ENCODE assay signal across 8 cellular contexts in the genomic region with DNA sequence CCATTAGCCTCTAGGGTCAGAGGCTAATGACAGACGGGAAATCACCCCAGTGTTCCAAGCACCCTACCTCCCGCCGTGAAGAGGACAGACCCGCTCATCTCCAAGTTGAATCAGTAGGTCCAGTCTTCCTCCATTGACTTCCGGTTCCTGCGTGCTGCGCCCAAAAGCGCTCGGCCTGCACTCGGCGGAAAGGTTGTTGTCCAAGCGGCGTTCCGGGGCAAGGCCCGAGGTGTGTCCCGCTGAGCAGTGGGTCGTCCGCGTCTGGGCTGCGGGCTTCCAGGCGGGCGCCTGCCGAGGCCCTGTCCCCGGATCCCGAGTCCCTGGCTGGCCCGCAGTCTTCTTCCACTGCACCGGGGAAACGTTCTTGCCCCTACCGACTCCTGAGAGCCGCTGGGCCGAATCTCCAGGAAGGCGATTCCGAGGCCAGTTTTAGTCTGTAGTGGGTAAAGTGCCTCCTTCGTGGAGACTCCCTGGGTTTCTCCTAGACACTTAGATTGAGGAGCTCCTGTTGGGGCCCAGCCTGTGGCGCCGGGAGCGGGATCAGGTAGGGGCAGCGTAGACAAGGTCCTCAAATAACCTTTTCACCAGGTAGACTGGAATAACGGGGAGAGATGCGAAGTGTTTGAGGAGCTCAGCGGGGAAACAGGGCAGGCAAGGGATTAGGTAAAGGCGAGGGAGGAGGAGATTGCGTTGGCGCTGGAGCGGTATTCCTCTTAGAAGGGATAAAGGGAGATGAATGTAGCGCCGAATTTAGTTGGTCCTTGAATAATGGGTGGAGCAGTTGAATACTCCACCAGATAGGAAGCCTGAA. TPM values are rescaled to one million over a fixed set of nuclear protein-coding genes. Genes with fewer than 3 reads are reported as not detected.
DNase-seq lines count a peak whose midpoint lies in the region; ATAC-seq and TF ChIP-seq lines count a peak whose summit lies in the region.

TEFM (minus strand) TSS at position 138 of the 811 bp plus-strand sequence; CDS start at position 98, 40 bp downstream.

- no peaks in the 10 kb centered on the region for H3K9me3 ChIP-seq in DOHH2 (ENCODE audit: control insufficient read depth, insufficient read depth, low read length)

- TF ChIP-seq CTCF in DOHH2 (IDR thresholded peaks at IDR 0.05; ENCODE audit: low read depth, low read length, poor library complexity, severe bottlenecking) (no peak), GM23338 (conservative IDR thresholded peaks at IDR 0.05; ENCODE audit: low read depth in 2 of 2) (no peak), fibroblast of pulmonary artery (IDR thresholded peaks at IDR 0.05; ENCODE audit: low read length, missing control alignments) (no peak)

- H3K36me3 ChIP-seq in DOHH2 (ENCODE audit: control insufficient read depth, low read length) (peaks cover 29% of the 10 kb centered on the region), GM23338 (ENCODE audit: insufficient read depth) (no peaks in the 10 kb centered on the region)

- H3K4me3 ChIP-seq in DOHH2 (ENCODE audit: low read length) (peak within 1 kb of the TSS; percentile 86), GM23338 (peak within 1 kb of the TSS; percentile 95), fibroblast of pulmonary artery (replicated peaks; ENCODE audit: low read depth, low read length) (peak within 1 kb of the TSS; percentile 98)

- no peaks in the 10 kb centered on the region for H3K9me3 Mint-ChIP-seq in GM23338
- no peaks in the 10 kb centered on the region for H3K9me3 Mint-ChIP-seq in natural killer cell treated with Interleukin-12 subunit alpha and Interleukin-12 subunit beta and Interleukin-15 and Interleukin-18, amount 100 ng/mL, for 72 hours

- ATAC-seq in GM23338: peak; percentile 96
- ATAC-seq in natural killer cell treated with Interleukin-12 subunit alpha and Interleukin-12 subunit beta and Interleukin-15 and Interleukin-18, amount 100 ng/mL, for 72 hours: peak; percentile 99 to 100

- H3K36me3 Mint-ChIP-seq in GM23338 (ENCODE audit: low read depth): peaks cover 7% of the 10 kb centered on the region; the same call in 2 of the 3 replicates
- peaks cover 6% of the 10 kb centered on the region for H3K36me3 Mint-ChIP-seq in natural killer cell treated with Interleukin-12 subunit alpha and Interleukin-12 subunit beta and Interleukin-15 and Interleukin-18, amount 100 ng/mL, for 72 hours

- H3K79me2 ChIP-seq in DOHH2 (ENCODE audit: control insufficient read depth, low read length) (peaks cover 51% of the 10 kb centered on the region), GM23338 (replicated peaks; ENCODE audit: insufficient read depth) (peaks cover 20% of the 10 kb centered on the region)

- H3K27ac ChIP-seq in DOHH2 (ENCODE audit: low read depth, low read length) (peak within 1 kb of the TSS; percentile 49), GM23338 (ENCODE audit: low read depth) (peak within 1 kb of the TSS; percentile 81)

- DNase-seq in GM23338 (ENCODE audit: low spot score) (peak; percentile 94), LHCN-M2 (ENCODE audit: low read depth) (peak; percentile 87), SHP77 (lab: John Stamatoyannopoulos, UW) (peak; percentile 85 to 90), fibroblast of pulmonary artery (ENCODE audit: low read depth) (peak; percentile 94)
- peak; percentile 87 for DNase-seq in activated effector memory CD4-positive, alpha-beta T cell treated with Interleukin-2 at 50 U/mL for 16 hours
- DNase-seq in natural killer cell treated with Interleukin-12 subunit alpha and Interleukin-12 subunit beta and Interleukin-15 and Interleukin-18, amount 100 ng/mL, for 72 hours (ENCODE audit: low spot score): peak; percentile 91
- peak; percentile 85 for DNase-seq in stimulated activated naive CD4-positive, alpha-beta T cell treated with Interleukin-2 at 50 U/mL for 16 hours (lab: John Stamatoyannopoulos, UW)

- H3K4me1 ChIP-seq in DOHH2 (ENCODE audit: control insufficient read depth, low read length) (peaks cover 30% of the 10 kb centered on the region), GM23338 (ENCODE audit: insufficient read depth) (peaks cover 3% of the 10 kb centered on the region; the same call in 1 of the 2 replicates)

- H3K27ac Mint-ChIP-seq in GM23338: peak within 1 kb of the TSS; percentile 91
- H3K27ac Mint-ChIP-seq in natural killer cell treated with Interleukin-12 subunit alpha and Interleukin-12 subunit beta and Interleukin-15 and Interleukin-18, amount 100 ng/mL, for 72 hours: peak within 1 kb of the TSS; percentile 86 to 89

- peaks cover 5% of the 10 kb centered on the region; the same call in 2 of the 3 replicates for H3K4me1 Mint-ChIP-seq in GM23338
- H3K4me1 Mint-ChIP-seq in natural killer cell treated with Interleukin-12 subunit alpha and Interleukin-12 subunit beta and Interleukin-15 and Interleukin-18, amount 100 ng/mL, for 72 hours (ENCODE audit: low read depth in 2 of 2): peaks cover 27 to 32% of the 10 kb centered on the region in 2 donors

- H2AFZ ChIP-seq in GM23338: peak within 1 kb of the TSS; percentile 100

- no peaks in the 10 kb centered on the region for H4K20me1 ChIP-seq in DOHH2 (ENCODE audit: control insufficient read depth, insufficient read depth, low read depth, low read length)
- H4K20me1 ChIP-seq in GM23338 (replicated peaks; ENCODE audit: insufficient read depth): no peaks in the 10 kb centered on the region

- H3K27me3 Mint-ChIP-seq in GM23338 (ENCODE audit: insufficient read depth, low read depth, poor library complexity): peaks cover 2% of the 10 kb centered on the region
- no peaks in the 10 kb centered on the region for H3K27me3 Mint-ChIP-seq in natural killer cell treated with Interleukin-12 subunit alpha and Interleukin-12 subunit beta and Interleukin-15 and Interleukin-18, amount 100 ng/mL, for 72 hours

- H3F3A ChIP-seq in DOHH2 (ENCODE audit: control insufficient read depth, insufficient read depth) (peaks cover 14% of the 10 kb centered on the region), GM23338 (replicated peaks; ENCODE audit: low read depth) (no peaks in the 10 kb centered on the region; the same call in 1 of the 2 replicates)

- peak within 1 kb of the TSS; percentile 89 for H3K4me3 Mint-ChIP-seq in GM23338
- peak within 1 kb of the TSS; percentile 96 for H3K4me3 Mint-ChIP-seq in natural killer cell treated with Interleukin-12 subunit alpha and Interleukin-12 subunit beta and Interleukin-15 and Interleukin-18, amount 100 ng/mL, for 72 hours

- H3K9me2 ChIP-seq in DOHH2 (replicated peaks; ENCODE audit: control insufficient read depth, low read length) (no peaks in the 10 kb centered on the region), GM23338 (ENCODE audit: insufficient read depth) (no peaks in the 10 kb centered on the region)

- peak within 1 kb of the TSS; percentile 96 for H3K4me2 ChIP-seq in DOHH2 (ENCODE audit: low read length)
- peak within 1 kb of the TSS; percentile 96 for H3K4me2 ChIP-seq in GM23338

- H3K27me3 ChIP-seq in DOHH2 (ENCODE audit: control insufficient read depth, low read length): no peaks in the 10 kb centered on the region
- no peaks in the 10 kb centered on the region for H3K27me3 ChIP-seq in GM23338 (ENCODE audit: insufficient read depth)

TF ChIP-seq in GM23338, 12 proteins besides CTCF, POLR2A, EP300 and RAD21 (continues in another document):
- TF ChIP-seq JUNB (IDR thresholded peaks at IDR 0.05; ENCODE audit: unreplicated experiment) (no peak), EZH2 (IDR thresholded peaks at IDR 0.05; ENCODE audit: low read depth, unreplicated experiment) (peak; percentile 17)

RNA-seq across cellular contexts. Expression of gene TEFM, which starts in this region (rescaled TPM):
- 10.9 and 15.9 TPM in 2 replicates for total RNA-seq in GM23338 (2014; rRNA removed; shearing (Covaris generic))
- polyA plus RNA-seq in GM23338 (2016; fragmentation: Nextera tagmentation; extraction: Ambion mirVana): 29.4 and 33.3 TPM in 2 replicates
- total RNA-seq in LHCN-M2 (2014; rRNA removed): 8.8 and 13.5 TPM in 2 replicates
- 8.8 TPM for polyA plus RNA-seq in LHCN-M2 (2012)
- total RNA-seq in natural killer cell treated with Interleukin-12 subunit alpha and Interleukin-12 subunit beta and Interleukin-15 and Interleukin-18, amount 100 ng/mL, for 72 hours: 10 to 100 TPM; 15.3 to 16.1 TPM

Comparison
In these comparisons a context has a peak if more than half of its experiments do, and no peak if none do; other contexts are left out.
1. Peak in every context shown above with its lines: DNase-seq, ATAC-seq, H3K4me3 ChIP-seq and H3K27ac ChIP-seq.